Comparison of ENCODE assay signal across 5 cellular contexts in the genomic region with DNA sequence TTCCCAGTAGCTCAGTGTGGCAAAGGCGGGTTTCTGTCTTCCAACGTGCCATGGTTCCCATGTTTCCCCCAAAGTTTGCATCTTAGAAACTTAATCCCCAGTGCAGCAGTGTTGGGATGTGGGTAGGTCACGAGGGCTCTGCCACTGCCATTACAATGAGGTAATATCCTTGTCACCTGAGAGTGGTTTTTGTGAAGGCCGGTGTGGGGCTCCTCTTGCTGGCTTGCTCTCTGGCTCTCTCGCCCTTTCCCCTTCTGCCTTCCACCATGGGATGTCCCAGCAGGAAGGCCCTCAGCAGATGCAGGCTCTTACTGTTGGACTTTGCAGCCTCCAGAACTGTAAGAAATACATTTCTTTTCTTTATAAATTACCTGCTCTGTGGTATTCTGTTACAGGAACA.
DNase-seq lines count a peak whose midpoint lies in the region; ATAC-seq lines count a peak whose summit lies in the region.
"Not testable (repeated sequence)": the region's sequence is repeated elsewhere in the genome, so short reads cannot be mapped to it uniquely, and the experiment has no call there.

No MANE protein-coding gene starts in this region.

- not testable (repeated sequence) for H4K20me1 ChIP-seq in BLaER1

- not testable (repeated sequence) for H3K9me3 ChIP-seq in BLaER1; CD4-positive, CD25-positive, alpha-beta regulatory T cell (ENCODE audit: control insufficient read depth in 2 of 2, low read length in 2 of 2)

- not testable (repeated sequence) for H3K27me3 Mint-ChIP-seq in CD4-positive, CD25-positive, alpha-beta regulatory T cell; activated CD8-positive, alpha-beta memory T cell treated with anti-CD3 and anti-CD28 coated beads, Interleukin-2, amount 10 ng/mL, durations not matched to agents 7 days and 5 days

- DNase-seq in CD4-positive, CD25-positive, alpha-beta regulatory T cell, result peak in 1 of 3 donors; percentile 29
- peak; percentile 36 for DNase-seq in activated CD8-positive, alpha-beta memory T cell treated with anti-CD3 and anti-CD28 coated beads, Interleukin-2, amount 10 ng/mL, durations not matched to agents 7 days and 5 days
- DNase-seq in left lobe of liver (ENCODE audit: low spot score), result peak; percentile 39
- DNase-seq in stimulated activated CD8-positive, alpha-beta memory T cell treated with anti-CD3 and anti-CD28 coated beads, Interleukin-4, amount 100 ng/mL, for 48 hours, result peak; percentile 25

- H3K36me3 ChIP-seq in BLaER1; CD4-positive, CD25-positive, alpha-beta regulatory T cell (ENCODE audit: control insufficient read depth, insufficient read depth, low read length): not testable (repeated sequence)

- H3K27me3 ChIP-seq in BLaER1; CD4-positive, CD25-positive, alpha-beta regulatory T cell (ENCODE audit: control insufficient read depth, insufficient read depth, low read length): not testable (repeated sequence)

- H3K9ac ChIP-seq in BLaER1, result not testable (repeated sequence)

- H3K36me3 Mint-ChIP-seq in CD4-positive, CD25-positive, alpha-beta regulatory T cell; activated CD8-positive, alpha-beta memory T cell treated with anti-CD3 and anti-CD28 coated beads, Interleukin-2, amount 10 ng/mL, durations not matched to agents 7 days and 5 days: not testable (repeated sequence)

- H3K4me3 ChIP-seq in BLaER1, result not testable (repeated sequence)
- H3K4me3 ChIP-seq in CD4-positive, CD25-positive, alpha-beta regulatory T cell (ENCODE audit: low read depth, low read length), result peak overlapping the region; percentile 26

- H3K4me2 ChIP-seq in BLaER1, result peak overlapping the region; percentile 19

- peaks cover 16% of the 10 kb centered on the region for H3K4me1 ChIP-seq in BLaER1
- peaks cover 61% of the 10 kb centered on the region for H3K4me1 ChIP-seq in CD4-positive, CD25-positive, alpha-beta regulatory T cell (ENCODE audit: control insufficient read depth, insufficient read depth, low read length, poor library complexity, severe bottlenecking)

- H3K4me3 Mint-ChIP-seq in CD4-positive, CD25-positive, alpha-beta regulatory T cell; activated CD8-positive, alpha-beta memory T cell treated with anti-CD3 and anti-CD28 coated beads, Interleukin-2, amount 10 ng/mL, durations not matched to agents 7 days and 5 days: not testable (repeated sequence)

- not testable (repeated sequence) for H3K4me1 Mint-ChIP-seq in CD4-positive, CD25-positive, alpha-beta regulatory T cell; activated CD8-positive, alpha-beta memory T cell treated with anti-CD3 and anti-CD28 coated beads, Interleukin-2, amount 10 ng/mL, durations not matched to agents 7 days and 5 days

- not testable (repeated sequence) for ATAC-seq in CD4-positive, CD25-positive, alpha-beta regulatory T cell (ENCODE audit: low read depth in 2 of 2); activated CD8-positive, alpha-beta memory T cell treated with anti-CD3 and anti-CD28 coated beads, Interleukin-2, amount 10 ng/mL, durations not matched to agents 7 days and 5 days; left lobe of liver

- not testable (repeated sequence) for H3K9me3 Mint-ChIP-seq in CD4-positive, CD25-positive, alpha-beta regulatory T cell; activated CD8-positive, alpha-beta memory T cell treated with anti-CD3 and anti-CD28 coated beads, Interleukin-2, amount 10 ng/mL, durations not matched to agents 7 days and 5 days (ENCODE audit: low read depth)

- CTCF ChIA-PET in activated CD8-positive, alpha-beta memory T cell treated with anti-CD3 and anti-CD28 coated beads, Interleukin-2, amount 10 ng/mL, durations not matched to agents 7 days and 5 days (lab: Charles Lee), result not testable (repeated sequence)

- not testable (repeated sequence) for H3K27ac ChIP-seq in BLaER1
- peak overlapping the region; percentile 88 for H3K27ac ChIP-seq in CD4-positive, CD25-positive, alpha-beta regulatory T cell (ENCODE audit: insufficient read depth, low read length, poor library complexity, severe bottlenecking)

- not testable (repeated sequence) for H3K27ac Mint-ChIP-seq in CD4-positive, CD25-positive, alpha-beta regulatory T cell; activated CD8-positive, alpha-beta memory T cell treated with anti-CD3 and anti-CD28 coated beads, Interleukin-2, amount 10 ng/mL, durations not matched to agents 7 days and 5 days
